28 cellular contexts compared by ENCODE assay signal in the genomic region with DNA sequence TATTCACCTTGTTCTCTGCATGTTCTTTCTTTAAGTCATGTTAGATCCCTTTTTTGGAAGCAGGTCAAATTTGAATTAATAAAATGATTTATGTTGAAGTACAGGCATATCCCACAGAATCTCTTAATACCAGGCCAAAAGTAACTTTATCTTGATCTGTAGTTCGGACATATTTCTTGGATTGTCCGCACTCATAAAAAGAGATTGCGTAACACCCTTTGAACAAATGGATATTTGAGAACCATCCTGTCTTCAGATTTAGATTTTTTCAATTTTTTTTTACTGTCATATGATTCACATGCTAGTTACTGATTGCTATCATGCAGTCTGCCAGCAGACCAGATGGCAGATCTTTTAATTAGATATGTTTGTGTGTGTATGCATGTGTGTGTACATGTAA.
"Had no signal": no experiment of that assay in that cellular context is flagged by ENCODE, and none has a peak within 500 bp of the region (broad histone marks: within the 10 kb centered on the region; RNA-seq: fewer than 3 reads in every experiment).

No MANE protein-coding gene starts in this region.

- H3K4me3 ChIP-seq: SJSA1 had no signal

- H3K4me1 ChIP-seq: SJSA1 had no signal

- DNase-seq: activated CD4-positive, alpha-beta memory T cell treated with anti-CD3 and anti-CD28 coated beads, Interleukin-2, amount 10 ng/mL, durations not matched to agents 7 days and 5 days; activated CD4-positive, alpha-beta T cell treated with anti-CD3 and anti-CD28 coated beads for 1 hour; activated CD4-positive, alpha-beta T cell treated with anti-CD3 and anti-CD28 coated beads for 48 hours; activated CD4-positive, CD25-positive, alpha-beta regulatory T cell; activated CD8-positive, alpha-beta memory T cell treated with anti-CD3 and anti-CD28 coated beads for 24 hours; activated CD8-positive, alpha-beta memory T cell treated with anti-CD3 and anti-CD28 coated beads, Interleukin-2, amount 10 ng/mL, durations not matched to agents 7 days and 5 days; activated CD8-positive, alpha-beta memory T cell treated with anti-CD3 and anti-CD28 coated beads, Interleukin-2, amount 50 U/mL, for 48 hours; activated effector memory CD4-positive, alpha-beta T cell treated with Interleukin-2 at 50 U/mL for 16 hours; activated naive CD4-positive, alpha-beta T cell treated with anti-CD3 and anti-CD28 coated beads, Interleukin-2, amount 10 ng/mL, durations not matched to agents 7 days and 5 days; activated naive CD8-positive, alpha-beta T cell treated with anti-CD3 and anti-CD28 coated beads, Interleukin-2, amount 50 U/mL, for 24 hours; activated T-cell treated with anti-CD3 and anti-CD28 coated beads, Interleukin-2, amount 50 U/mL, for 48 hours; anterior cingulate cortex; caudate nucleus; cerebellar nuclear complex; NCI-H1092 treated with DMSO at 0.1 percent for 48 hours; NCI-H1417; NCI-H187 treated with DMSO at 0.1 percent for 48 hours; NCI-H2081; NCI-H345; NCI-H526; NCI-H748 treated with DMSO at 0.1 percent for 48 hours; NK-92 treated with Interleukin-12 subunit alpha and Interleukin-12 subunit beta, amount 100 ng/mL, for 24 hours; SHP77 treated with DMSO at 0.1 percent for 48 hours; T1000; WERI-Rb-1 had no signal

- FAIRE-seq: bronchial epithelial cell had no signal

- H3K4me2 ChIP-seq: KMS-11 had no signal

- H3K27ac ChIP-seq: KMS-11, SJSA1, WERI-Rb-1 had no signal

- H3K36me3 ChIP-seq: SJSA1, WERI-Rb-1 had no signal

- ATAC-seq: activated CD8-positive, alpha-beta memory T cell treated with anti-CD3 and anti-CD28 coated beads, Interleukin-2, amount 10 ng/mL, durations not matched to agents 7 days and 5 days; activated naive CD8-positive, alpha-beta T cell treated with anti-CD3 and anti-CD28 coated beads, Interleukin-2, amount 50 U/mL, for 24 hours had no signal

- H3K27me3 ChIP-seq: SJSA1 had no signal

- H3K9ac ChIP-seq: KMS-11 had no signal

- H3K9me3 ChIP-seq: SJSA1 had no signal
